In the genomic region with DNA sequence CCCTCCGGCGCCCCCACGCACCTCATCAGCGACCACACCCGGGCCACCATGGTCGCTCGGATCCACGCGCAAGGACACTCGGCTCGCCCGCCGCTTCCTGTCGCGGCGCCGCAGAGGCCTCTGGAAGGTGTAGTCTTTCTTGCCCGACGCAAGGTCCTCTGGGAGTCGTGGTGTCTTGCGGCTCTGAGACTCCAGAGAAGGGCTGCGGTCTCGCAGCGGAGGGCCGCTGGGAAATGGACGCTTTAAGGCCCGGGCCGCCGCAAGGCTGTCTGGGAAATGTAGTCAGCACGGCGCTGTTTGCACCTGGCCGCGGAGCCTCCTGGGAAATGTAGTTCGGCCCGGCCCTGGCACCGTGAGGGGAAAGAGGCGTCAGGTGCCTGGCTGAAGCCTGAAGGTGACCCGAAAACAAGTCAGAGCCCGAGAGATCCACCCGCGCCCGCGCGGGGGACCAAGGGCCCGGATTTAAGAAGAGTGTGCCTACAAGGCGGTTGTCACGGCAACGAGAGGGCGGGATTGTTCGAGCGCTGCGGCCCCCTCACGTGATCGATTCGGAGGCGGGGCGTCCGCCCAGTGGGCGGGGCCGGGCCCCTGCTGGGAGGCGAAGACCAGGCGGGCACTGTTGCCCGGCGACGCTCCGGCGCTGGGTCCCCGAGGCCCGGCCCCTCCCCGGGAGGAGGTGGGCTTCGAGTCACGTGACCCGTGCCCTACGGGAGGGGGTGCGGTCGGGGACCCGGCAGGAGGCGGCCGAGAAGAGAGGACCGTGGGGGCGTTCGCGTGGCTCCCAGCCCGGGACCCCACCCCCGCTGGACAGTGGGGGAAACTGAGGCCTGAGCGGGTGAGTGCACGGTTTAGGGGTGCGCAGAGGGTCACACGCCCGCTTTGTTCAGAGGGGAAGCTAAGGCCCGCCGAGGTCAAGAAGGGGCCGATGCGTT, we compare ENCODE assay signal across 8 cellular contexts. TPM values are rescaled to one million over a fixed set of nuclear protein-coding genes. Genes with fewer than 3 reads are reported as not detected.
DNase-seq lines count a peak whose midpoint lies in the region; ATAC-seq, FAIRE-seq and TF ChIP-seq lines count a peak whose summit lies in the region.

A gene with protein sequence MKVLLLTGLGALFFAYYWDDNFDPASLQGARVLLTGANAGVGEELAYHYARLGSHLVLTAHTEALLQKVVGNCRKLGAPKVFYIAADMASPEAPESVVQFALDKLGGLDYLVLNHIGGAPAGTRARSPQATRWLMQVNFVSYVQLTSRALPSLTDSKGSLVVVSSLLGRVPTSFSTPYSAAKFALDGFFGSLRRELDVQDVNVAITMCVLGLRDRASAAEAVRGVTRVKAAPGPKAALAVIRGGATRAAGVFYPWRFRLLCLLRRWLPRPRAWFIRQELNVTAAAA (plus strand): TSS at position 591 of the 932 bp plus-strand sequence. CDS start 3,806 bp downstream, outside the sequence.
A gene with protein sequence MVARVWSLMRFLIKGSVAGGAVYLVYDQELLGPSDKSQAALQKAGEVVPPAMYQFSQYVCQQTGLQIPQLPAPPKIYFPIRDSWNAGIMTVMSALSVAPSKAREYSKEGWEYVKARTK (minus strand): TSS at position 80 of the 932 bp plus-strand sequence. CDS start 30 bp downstream, at position 50.

- peaks cover 29% of the 10 kb centered on the region for H3K4me1 Mint-ChIP-seq in central memory CD8-positive, alpha-beta T cell

- peaks cover 4% of the 10 kb centered on the region; the same call in 1 of the 2 replicates for H3K9me3 ChIP-seq in AG04450 (ENCODE audit: control insufficient read depth, insufficient read depth, low read length)

- no peaks in the 10 kb centered on the region for H3K27me3 Mint-ChIP-seq in central memory CD8-positive, alpha-beta T cell

- ATAC-seq in GM18909 (IDR thresholded peaks at IDR 0.05; ENCODE audit: poor library complexity, unreplicated experiment) (peak; percentile 86), HG03175 (IDR thresholded peaks at IDR 0.05; ENCODE audit: unreplicated experiment) (peak; percentile 93)
- peak; percentile 99 for ATAC-seq in central memory CD8-positive, alpha-beta T cell (replicated peaks; ENCODE audit: extremely low read depth, poor library complexity, severe bottlenecking)

- H3K27ac Mint-ChIP-seq in central memory CD8-positive, alpha-beta T cell (ENCODE audit: low read depth): peak within 1 kb of the TSS; percentile 96

- peak within 1 kb of the TSS; percentile 80 for H3K4me3 Mint-ChIP-seq in central memory CD8-positive, alpha-beta T cell

- no peaks in the 10 kb centered on the region for H3K27me3 ChIP-seq in AG04450 (ENCODE audit: control insufficient read depth, insufficient read depth, low read length)

- peaks cover 20% of the 10 kb centered on the region for H3K36me3 Mint-ChIP-seq in central memory CD8-positive, alpha-beta T cell (ENCODE audit: insufficient read depth)

- DNase-seq in AG04450 (ENCODE audit: low read depth, low spot score): peak; percentile 97
- peak; percentile 98 for DNase-seq in NCI-H226
- DNase-seq in activated CD4-positive, CD25-positive, alpha-beta regulatory T cell (lab: John Stamatoyannopoulos, UW): peak; percentile 96 to 99 (median 97)
- peak; percentile 98 for DNase-seq in central memory CD8-positive, alpha-beta T cell (ENCODE audit: low spot score in 2 of 2)
- DNase-seq in stimulated activated CD4-positive, alpha-beta T cell treated with anti-CD3 and anti-CD28 coated beads, Interleukin-12 subunit alpha, Interleukin-12 subunit beta, amount 100 ng/mL, for 4 hours: peak; percentile 97

- POLR2A ChIA-PET in AG04450 (lab: Yijun Ruan, JAX): no interaction called here

- peak within 1 kb of the TSS; percentile 81 for H3K27ac ChIP-seq in AG04450 (ENCODE audit: low read depth, low read length)

- CTCF ChIA-PET in AG04450 (lab: Charles Lee): no interaction called here

- peak within 1 kb of the TSS; percentile 96 for H3K4me3 ChIP-seq in AG04450 (ENCODE audit: low read depth, low read length)

- no peaks in the 10 kb centered on the region for H3K9me3 Mint-ChIP-seq in central memory CD8-positive, alpha-beta T cell

- peak; percentile 79 for FAIRE-seq in islet of Langerhans (lab: Jason Lieb, UNC)

- no peak for TF ChIP-seq CTCF in AG04450 (IDR thresholded peaks at IDR 0.05; ENCODE audit: low read depth, low read length)

RNA-seq across cellular contexts. Expression of the first gene that starts in this region (rescaled TPM):
- 4.9 and 7.0 TPM in 2 replicates for polyA plus RNA-seq in AG04450 (2011; rRNA removed)
- 2.3 and 2.4 TPM in 2 replicates for polyA minus RNA-seq in AG04450 (2011; rRNA and poly(A)+ RNA removed)

RNA-seq across cellular contexts. Expression of the second gene that starts in this region (rescaled TPM):
- polyA plus RNA-seq in AG04450 (2011; rRNA removed): 25.2 and 39.3 TPM in 2 replicates
- polyA minus RNA-seq in AG04450 (2011; rRNA and poly(A)+ RNA removed): 8.0 and 8.5 TPM in 2 replicates

Comparison
In these comparisons a context has a peak if more than half of its experiments do, and no peak if none do; other contexts are left out.
1. Peak in every context shown above with its lines: DNase-seq, ATAC-seq, H3K4me3 ChIP-seq and H3K27ac ChIP-seq.